11 cellular contexts compared by ENCODE assay signal in the genomic region with DNA sequence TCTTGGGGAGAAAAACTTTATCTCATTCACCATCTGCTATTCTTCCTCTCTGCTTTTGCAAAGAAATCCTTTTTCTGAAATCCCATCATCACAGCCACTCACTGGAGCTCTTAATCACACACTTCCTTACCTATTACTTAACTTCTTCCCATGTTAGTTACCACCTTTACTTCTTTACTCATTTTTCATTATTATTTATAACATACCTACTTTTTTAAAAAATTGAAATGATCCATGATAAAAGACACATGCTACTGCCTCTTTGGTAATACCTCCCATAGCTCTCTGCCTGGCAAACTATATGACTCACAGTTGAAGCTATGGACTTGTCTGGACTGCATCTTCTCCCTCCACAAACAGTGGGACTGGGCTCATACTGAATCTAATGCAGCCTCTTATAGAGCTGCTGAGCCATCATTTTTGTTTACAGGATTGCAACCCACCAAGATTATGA.
DNase-seq lines count a peak whose midpoint lies in the region; ATAC-seq and TF ChIP-seq lines count a peak whose summit lies in the region.
"Had no signal": no experiment of that assay in that cellular context is flagged by ENCODE, and none has a peak within 500 bp of the region (broad histone marks: within the 10 kb centered on the region; RNA-seq: fewer than 3 reads in every experiment).

No MANE protein-coding gene starts in this region.

- peaks cover 6% of the 10 kb centered on the region for H3K9me3 Mint-ChIP-seq in progenitor cell of endocrine pancreas (ENCODE audit: low read depth)

- H3K27me3 ChIP-seq in foreskin keratinocyte: no peaks in the 10 kb centered on the region

- no peak overlapping the region for H3K4me3 ChIP-seq in AG10803 (ENCODE audit: low read length)
- H3K4me3 ChIP-seq: coronary artery had no signal

- peaks cover 12% of the 10 kb centered on the region for H3K4me1 ChIP-seq in foreskin keratinocyte

- TF ChIP-seq CTCF in AG10803 (conservative IDR thresholded peaks at IDR 0.05; ENCODE audit: low read length) (no peak), foreskin keratinocyte (conservative IDR thresholded peaks at IDR 0.05) (no peak), progenitor cell of endocrine pancreas (IDR thresholded peaks at IDR 0.05; ENCODE audit: unreplicated experiment) (no peak)

- H3K27ac ChIP-seq in foreskin keratinocyte: no peak overlapping the region
- H3K27ac ChIP-seq: coronary artery had no signal

- ATAC-seq in GM21723 (IDR thresholded peaks at IDR 0.05; ENCODE audit: unreplicated experiment) (peak; percentile 64), foreskin keratinocyte (peak; percentile 99), GM19328 (IDR thresholded peaks at IDR 0.05; ENCODE audit: unreplicated experiment) (no peak), HG03159 (IDR thresholded peaks at IDR 0.05; ENCODE audit: unreplicated experiment) (no peak)
- ATAC-seq: left ventricle myocardium superior had no signal

- no peaks in the 10 kb centered on the region for H3K4me1 Mint-ChIP-seq in progenitor cell of endocrine pancreas (ENCODE audit: low read depth)

- peaks cover 4% of the 10 kb centered on the region for H3K36me3 Mint-ChIP-seq in progenitor cell of endocrine pancreas (ENCODE audit: insufficient read depth)
- H3K36me3 Mint-ChIP-seq: activated CD4-positive, alpha-beta memory T cell treated with anti-CD3 and anti-CD28 coated beads for 36 hours had no signal

- intact Hi-C loops in posterior vena cava (cut with DNase I): no loop called here

- no peak overlapping the region for H3K4me3 Mint-ChIP-seq in progenitor cell of endocrine pancreas (ENCODE audit: low read depth)
- H3K4me3 Mint-ChIP-seq: activated CD4-positive, alpha-beta memory T cell treated with anti-CD3 and anti-CD28 coated beads for 36 hours had no signal

- no peaks in the 10 kb centered on the region for H3K27me3 Mint-ChIP-seq in progenitor cell of endocrine pancreas
- H3K27me3 Mint-ChIP-seq: activated CD4-positive, alpha-beta memory T cell treated with anti-CD3 and anti-CD28 coated beads for 36 hours had no signal

- DNase-seq in AG10803 (ENCODE audit: low read depth) (peak; percentile 70), RPMI7951 (ENCODE audit: low read depth) (peak; percentile 67), foreskin keratinocyte (peak; percentile 52 to 72), progenitor cell of endocrine pancreas (ENCODE audit: low spot score, unreplicated experiment) (no peak), posterior vena cava (ENCODE audit: low spot score) (no peak)
- DNase-seq: activated CD4-positive, alpha-beta memory T cell treated with anti-CD3 and anti-CD28 coated beads for 36 hours; left ventricle myocardium superior had no signal

- H3K27ac Mint-ChIP-seq in progenitor cell of endocrine pancreas: no peak overlapping the region
- H3K27ac Mint-ChIP-seq: activated CD4-positive, alpha-beta memory T cell treated with anti-CD3 and anti-CD28 coated beads for 36 hours had no signal

Comparison
In these comparisons a context has a peak if more than half of its experiments do, and no peak if none do; other contexts are left out.
1. DNase-seq: peak in AG10803 (single experiment), RPMI7951 (single experiment) and foreskin keratinocyte (2 of 2); none in progenitor cell of endocrine pancreas (single experiment) and posterior vena cava (single experiment).
2. ATAC-seq: peak in GM21723 (single experiment) and foreskin keratinocyte (single experiment); none in GM19328 (single experiment) and HG03159 (single experiment).